In the genomic region with DNA sequence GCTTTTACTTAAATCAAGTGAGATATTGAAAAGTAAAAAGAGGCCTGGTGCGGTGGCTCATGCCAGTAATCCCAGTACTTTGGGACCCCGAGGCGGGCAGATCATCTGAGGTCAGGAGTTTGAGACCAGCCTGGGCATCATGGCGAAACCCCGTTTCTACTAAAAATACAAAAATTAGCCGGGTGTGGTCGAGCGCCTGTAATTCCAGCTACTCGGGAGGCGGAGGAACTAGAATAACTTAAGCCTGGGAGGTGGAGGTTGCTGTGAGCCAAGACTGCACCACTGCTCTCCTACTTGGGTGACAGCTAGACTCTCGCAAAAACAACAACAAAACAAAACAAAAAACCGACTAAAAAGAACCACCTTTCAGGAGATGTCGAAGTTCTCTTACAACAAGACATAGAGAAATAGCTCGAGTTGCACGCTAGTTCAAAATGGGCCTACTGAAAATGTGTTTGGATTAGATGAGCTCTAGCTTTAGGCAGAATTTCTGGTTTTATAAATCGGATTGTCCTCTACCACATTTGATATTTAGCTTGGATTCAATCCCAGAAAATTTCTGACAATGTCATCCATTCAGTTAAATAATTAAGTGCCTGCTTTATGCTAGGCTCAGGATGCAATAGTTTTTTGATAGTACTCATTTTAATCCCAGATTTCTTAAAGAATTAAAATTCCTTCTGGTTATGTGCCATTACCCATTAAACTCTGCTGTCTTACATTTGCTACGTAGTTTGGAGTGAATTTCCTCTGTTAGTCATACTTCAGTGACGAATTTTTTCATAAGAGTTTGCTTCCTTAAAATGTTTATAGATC, we compare ENCODE assay signal across 10 cellular contexts. TPM values are rescaled to one million over a fixed set of nuclear protein-coding genes. Genes with fewer than 3 reads are reported as not detected.
DNase-seq lines count a peak whose midpoint lies in the region; ATAC-seq and TF ChIP-seq lines count a peak whose summit lies in the region.
"Had no signal": no experiment of that assay in that cellular context is flagged by ENCODE, and none has a peak within 500 bp of the region (broad histone marks: within the 10 kb centered on the region; RNA-seq: fewer than 3 reads in every experiment).

No MANE protein-coding gene starts in this region.

- intact Hi-C loops in dendritic cell treated with granulocyte-macrophage colony-stimulating factor and Interleukin-4, amounts not matched to agents 40 ng/mL and 50 ng/mL, for 4 days (cut with micrococcal nuclease), result no loop called here

- H3K36me3 Mint-ChIP-seq in IgD-negative memory B cell (no peaks in the 10 kb centered on the region), neural crest cell (ENCODE audit: low read depth) (no peaks in the 10 kb centered on the region)
- peaks cover 23% of the 10 kb centered on the region for H3K36me3 Mint-ChIP-seq in dendritic cell treated with granulocyte-macrophage colony-stimulating factor and Interleukin-4, amounts not matched to agents 40 ng/mL and 50 ng/mL, for 4 days (ENCODE audit: low read depth)

- H3K27me3 Mint-ChIP-seq in IgD-negative memory B cell (no peaks in the 10 kb centered on the region), neural crest cell (ENCODE audit: low read depth) (no peaks in the 10 kb centered on the region)
- H3K27me3 Mint-ChIP-seq in dendritic cell treated with granulocyte-macrophage colony-stimulating factor and Interleukin-4, amounts not matched to agents 40 ng/mL and 50 ng/mL, for 4 days, result no peaks in the 10 kb centered on the region

- peak overlapping the region; percentile 90 to 97 (median 91) for H3K27ac Mint-ChIP-seq in IgD-negative memory B cell
- peak overlapping the region; percentile 98 for H3K27ac Mint-ChIP-seq in dendritic cell treated with granulocyte-macrophage colony-stimulating factor and Interleukin-4, amounts not matched to agents 40 ng/mL and 50 ng/mL, for 4 days
- H3K27ac Mint-ChIP-seq in neural crest cell (ENCODE audit: unreplicated experiment), result no peak overlapping the region

- H3K4me3 Mint-ChIP-seq in IgD-negative memory B cell (peak overlapping the region in 3 of 4 donors; percentile 34 to 96 (median 90)), neural crest cell (peak overlapping the region; percentile 84)
- no peak overlapping the region for H3K4me3 Mint-ChIP-seq in dendritic cell treated with granulocyte-macrophage colony-stimulating factor and Interleukin-4, amounts not matched to agents 40 ng/mL and 50 ng/mL, for 4 days

- ATAC-seq in GM19395 (IDR thresholded peaks at IDR 0.05; ENCODE audit: unreplicated experiment) (no peak), GM21717 (IDR thresholded peaks at IDR 0.05; ENCODE audit: unreplicated experiment) (no peak), HG03108 (IDR thresholded peaks at IDR 0.05; ENCODE audit: unreplicated experiment) (no peak)
- ATAC-seq: psoas muscle had no signal

- H3K9me3 Mint-ChIP-seq in IgD-negative memory B cell (no peaks in the 10 kb centered on the region), neural crest cell (no peaks in the 10 kb centered on the region)
- no peaks in the 10 kb centered on the region for H3K9me3 Mint-ChIP-seq in dendritic cell treated with granulocyte-macrophage colony-stimulating factor and Interleukin-4, amounts not matched to agents 40 ng/mL and 50 ng/mL, for 4 days

- H3K4me3 ChIP-seq in AG10803 (ENCODE audit: low read length), result no peak overlapping the region
- H3K4me3 ChIP-seq: psoas muscle had no signal

- TF ChIP-seq CTCF in AG10803 (conservative IDR thresholded peaks at IDR 0.05; ENCODE audit: low read length), result no peak
- no peak for TF ChIP-seq CTCF in neural crest cell (conservative IDR thresholded peaks at IDR 0.05)

- H3K4me1 Mint-ChIP-seq in IgD-negative memory B cell, result peaks cover 15 to 22% (median 19%) of the 10 kb centered on the region in 3 donors
- peaks cover 30% of the 10 kb centered on the region for H3K4me1 Mint-ChIP-seq in dendritic cell treated with granulocyte-macrophage colony-stimulating factor and Interleukin-4, amounts not matched to agents 40 ng/mL and 50 ng/mL, for 4 days (ENCODE audit: low read depth)
- peaks cover 22% of the 10 kb centered on the region for H3K4me1 Mint-ChIP-seq in neural crest cell

- peak; percentile 58 for DNase-seq in AG10803 (ENCODE audit: low read depth)
- DNase-seq in neural crest cell (ENCODE audit: low read depth, low spot score), result no peak
- DNase-seq in NCI-H1694 treated with DMSO at 0.1 percent for 48 hours (lab: John Stamatoyannopoulos, UW), result no peak
- DNase-seq: NCI-H2081, psoas muscle had no signal

RNA-seq across cellular contexts. Expression of a gene that starts 1.9 kb away (rescaled TPM):
- 48.0 TPM for polyA plus RNA-seq in IgD-negative memory B cell
- 22.2 and 25.4 TPM in 2 replicates for total RNA-seq in neural crest cell
